In the genomic region with DNA sequence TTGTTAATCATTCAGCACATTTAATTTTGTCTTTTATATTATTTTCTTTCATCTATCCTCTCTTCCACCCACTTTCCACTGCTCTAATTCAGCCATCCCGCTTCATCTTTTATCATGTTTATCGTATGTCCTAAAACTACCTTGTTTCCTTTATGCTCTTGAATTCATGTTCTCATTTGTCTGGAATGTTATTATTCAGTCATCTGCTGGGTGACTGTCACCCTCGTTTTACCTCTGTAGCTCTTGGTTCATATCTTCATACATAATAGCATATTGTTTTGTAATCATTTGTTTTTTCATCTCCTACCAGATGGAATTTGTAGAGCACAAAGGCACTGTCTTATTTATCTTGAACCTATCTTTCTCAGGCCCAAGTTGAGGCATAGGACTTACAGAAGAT, we compare ENCODE assay signal across 30 cellular contexts. TPM values are rescaled to one million over a fixed set of nuclear protein-coding genes. Genes with fewer than 3 reads are reported as not detected.
DNase-seq lines count a peak whose midpoint lies in the region; ATAC-seq, FAIRE-seq and TF ChIP-seq lines count a peak whose summit lies in the region.
"Had no signal": no experiment of that assay in that cellular context is flagged by ENCODE, and none has a peak within 500 bp of the region (broad histone marks: within the 10 kb centered on the region; RNA-seq: fewer than 3 reads in every experiment).

No MANE protein-coding gene starts in this region.

- H3K36me3 ChIP-seq in PC-3 (ENCODE audit: low read depth, low read length) (peaks cover 63% of the 10 kb centered on the region), small intestine (ENCODE audit: control insufficient read depth in 2 of 2, insufficient read depth in 2 of 2, low read length in 2 of 2) (peaks cover 11 to 25% of the 10 kb centered on the region in 2 donors)
- H3K36me3 ChIP-seq: breast epithelium had no signal

- no peak for TF ChIP-seq CTCF in PC-3 (conservative IDR thresholded peaks at IDR 0.05; ENCODE audit: low read depth, low read length)

- H3K4me1 ChIP-seq in PC-3 (ENCODE audit: insufficient read depth, low read length): no peaks in the 10 kb centered on the region
- no peaks in the 10 kb centered on the region for H3K4me1 ChIP-seq in small intestine (ENCODE audit: control insufficient read depth in 2 of 2, insufficient read depth in 1 of 2, low read depth in 1 of 2, low read length in 1 of 2)
- H3K4me1 ChIP-seq: breast epithelium, neural progenitor cell, parathyroid adenoma, right atrium auricular region, SJSA1, transverse colon had no signal

- no peaks in the 10 kb centered on the region for H3K27me3 Mint-ChIP-seq in activated naive CD4-positive, alpha-beta T cell treated with anti-CD3 and anti-CD28 coated beads, Interleukin-2, amount 50 U/mL, for 24 hours

- no peak overlapping the region for H3K4me2 ChIP-seq in PC-3 (ENCODE audit: low read length)
- H3K4me2 ChIP-seq: neural progenitor cell had no signal

- H4K20me1 ChIP-seq in PC-3 (ENCODE audit: low read length): no peaks in the 10 kb centered on the region

- POLR2A ChIA-PET in PC-3 (lab: Charles Lee; ENCODE audit: unreplicated experiment): no interaction called here

- no peak overlapping the region for H3K9ac ChIP-seq in PC-3 (ENCODE audit: low read length)
- H3K9ac ChIP-seq: neural progenitor cell, parathyroid adenoma had no signal

- 79 to 82% (median 82%) methylated on average over 3 of the region's 3 CpGs for WGBS in small intestine, 3 donors

- no peak overlapping the region for H3K27ac ChIP-seq in PC-3 (ENCODE audit: low read length)
- H3K27ac ChIP-seq in small intestine (ENCODE audit: low read depth in 1 of 2, low read length in 1 of 2): no peak overlapping the region
- H3K27ac ChIP-seq: breast epithelium, C4-2B, HL-60, neural progenitor cell, parathyroid adenoma, right atrium auricular region, SJSA1, transverse colon, VCaP had no signal

- FAIRE-seq in urothelium cell line (lab: Jason Lieb, UNC): peak; percentile 84
- no peak for FAIRE-seq in small intestine (lab: Jason Lieb, UNC)
- FAIRE-seq: colon had no signal

- ATAC-seq in PC-3: no peak

- no peaks in the 10 kb centered on the region for H3K27me3 ChIP-seq in PC-3 (ENCODE audit: low read length)
- no peaks in the 10 kb centered on the region for H3K27me3 ChIP-seq in small intestine (ENCODE audit: control insufficient read depth in 2 of 2, insufficient read depth in 2 of 2, low read length in 2 of 2)
- H3K27me3 ChIP-seq: breast epithelium, neural progenitor cell, right atrium auricular region, SJSA1, transverse colon had no signal

- DNase-seq in activated naive CD4-positive, alpha-beta T cell treated with anti-CD3 and anti-CD28 coated beads, Interleukin-2, amount 50 U/mL, for 16 hours: no peak
- DNase-seq in EL: peak; percentile 9
- peak; percentile 5 to 12 for DNase-seq in dermis microvascular lymphatic vessel endothelial cell (ENCODE audit: low read depth in 2 of 2)
- DNase-seq in urothelium cell line (ENCODE audit: low spot score): no peak
- no peak for DNase-seq in PC-3
- DNase-seq in small intestine: no peak
- DNase-seq: activated CD4-positive, alpha-beta T cell treated with anti-CD3 and anti-CD28 coated beads, Interleukin-2, amount 50 U/mL, for 4 hours; amniotic stem cell; effector CD8-positive, alpha-beta T cell; head of caudate nucleus; Kasumi-1; MV-4-11; NCI-H146; NCI-H446; NCI-H82; RPMI8226; stimulated activated CD4-positive, alpha-beta T cell treated with anti-CD3 and anti-CD28 coated beads, Interleukin-2, amount 100 ng/mL, for 24 hours; T-helper 9 cell; transverse colon had no signal

- CTCF ChIA-PET in PC-3 (lab: Charles Lee): no interaction called here

- no peak overlapping the region for H3K4me3 Mint-ChIP-seq in activated naive CD4-positive, alpha-beta T cell treated with anti-CD3 and anti-CD28 coated beads, Interleukin-2, amount 50 U/mL, for 24 hours
- H3K4me3 Mint-ChIP-seq: neural progenitor cell had no signal

- no peaks in the 10 kb centered on the region for H3F3A ChIP-seq in PC-3 (ENCODE audit: low read length, unreplicated experiment)

- no TSS peak for BruUV-seq in PC-3 (replicated peaks; lab: Mats Ljungman, UMichigan)

- H3K79me2 ChIP-seq in PC-3 (ENCODE audit: low read length): peaks cover 8% of the 10 kb centered on the region

- no peak overlapping the region for H2AFZ ChIP-seq in PC-3 (ENCODE audit: low read length)
- H2AFZ ChIP-seq: neural progenitor cell, parathyroid adenoma had no signal

- intact Hi-C loops in PC-3 (cut with micrococcal nuclease): no loop called here

- H3K9me3 Mint-ChIP-seq in activated naive CD4-positive, alpha-beta T cell treated with anti-CD3 and anti-CD28 coated beads, Interleukin-2, amount 50 U/mL, for 24 hours: no peaks in the 10 kb centered on the region

- no peak overlapping the region for H3K4me3 ChIP-seq in PC-3 (ENCODE audit: low read length)
- H3K4me3 ChIP-seq in small intestine (ENCODE audit: low read depth in 1 of 2, low read length in 2 of 2): no peak overlapping the region
- H3K4me3 ChIP-seq: breast epithelium, lung, neural progenitor cell, right atrium auricular region, SJSA1, transverse colon had no signal

- H3K9me2 ChIP-seq in PC-3 (replicated peaks; ENCODE audit: low read length): no peaks in the 10 kb centered on the region

- H3K27ac Mint-ChIP-seq in activated naive CD4-positive, alpha-beta T cell treated with anti-CD3 and anti-CD28 coated beads, Interleukin-2, amount 50 U/mL, for 24 hours: peak overlapping the region; percentile 70
- H3K27ac Mint-ChIP-seq: neural progenitor cell had no signal

- H3K9me3 ChIP-seq in PC-3 (ENCODE audit: low read length) (no peaks in the 10 kb centered on the region), small intestine (ENCODE audit: control insufficient read depth, low read depth) (no peaks in the 10 kb centered on the region)
- H3K9me3 ChIP-seq: breast epithelium, right atrium auricular region, SJSA1, transverse colon had no signal

- peaks cover 33% of the 10 kb centered on the region for H3K36me3 Mint-ChIP-seq in activated naive CD4-positive, alpha-beta T cell treated with anti-CD3 and anti-CD28 coated beads, Interleukin-2, amount 50 U/mL, for 24 hours

- H3K4me1 Mint-ChIP-seq in activated naive CD4-positive, alpha-beta T cell treated with anti-CD3 and anti-CD28 coated beads, Interleukin-2, amount 50 U/mL, for 24 hours: peaks cover 51% of the 10 kb centered on the region
- H3K4me1 Mint-ChIP-seq: neural progenitor cell had no signal

RNA-seq across cellular contexts. Expression of gene SMCHD1, which starts 37.0 kb away (rescaled TPM):
- total RNA-seq in dermis microvascular lymphatic vessel endothelial cell (43.0 and 44.2 TPM in 2 replicates), PC-3 (2014; rRNA removed) (42.0 and 61.0 TPM in 2 replicates)
- polyA plus RNA-seq in small intestine: 10 to 100 TPM; 11.2 to 14.6 (median 14.1) TPM

Comparison
In these comparisons a context has a peak if more than half of its experiments do, and no peak if none do; other contexts are left out.
1. DNase-seq: peak in EL (single experiment) and dermis microvascular lymphatic vessel endothelial cell (2 of 2); none in activated naive CD4-positive, alpha-beta T cell treated with anti-CD3 and anti-CD28 coated beads, Interleukin-2, amount 50 U/mL, for 16 hours (single experiment), urothelium cell line (single experiment), PC-3 (single experiment) and small intestine (single experiment).